In genomic region chr17:62967111-62967449, GRCh38 we compare ENCODE assay signal across 9 cellular contexts. TPM values are rescaled to one million over a fixed set of nuclear protein-coding genes. Genes with fewer than 3 reads are reported as not detected.
DNase-seq lines count a peak whose midpoint lies in the region; ATAC-seq and TF ChIP-seq lines count a peak whose summit lies in the region.
"Had no signal": no experiment of that assay in that cellular context is flagged by ENCODE, and none has a peak within 500 bp of the region (broad histone marks: within the 10 kb centered on the region; RNA-seq: fewer than 3 reads in every experiment).

No MANE protein-coding gene starts in this region.

- H2AFZ ChIP-seq in neural progenitor cell (replicated peaks), result no peak overlapping the region

- H3K27ac ChIP-seq in BLaER1, result 0 out of 2 replicates have a peak overlapping the region, but pooled peaks have one; percentile 75
- H3K27ac ChIP-seq in neural progenitor cell, result no peak overlapping the region

- H3K4me1 Mint-ChIP-seq in neural progenitor cell, result peaks cover 25% of the 10 kb centered on the region

- H4K20me1 ChIP-seq in BLaER1, result peaks cover 22% of the 10 kb centered on the region; the same call in 1 of the 2 replicates
- peaks cover 9% of the 10 kb centered on the region for H4K20me1 ChIP-seq in neural progenitor cell (ENCODE audit: low read depth)

- H3K79me2 ChIP-seq in neural progenitor cell (ENCODE audit: low read depth), result peaks cover 8% of the 10 kb centered on the region

- H3K36me3 Mint-ChIP-seq in neural progenitor cell, result no peaks in the 10 kb centered on the region

- H3K27me3 ChIP-seq in BLaER1 (no peaks in the 10 kb centered on the region), NT2/D1 (ENCODE audit: insufficient read depth, insufficient read length) (peaks cover 24% of the 10 kb centered on the region), endocrine pancreas (ENCODE audit: control insufficient read depth, insufficient read depth, low read length) (no peaks in the 10 kb centered on the region), neural progenitor cell (peaks cover 28% of the 10 kb centered on the region)

- peaks cover 10% of the 10 kb centered on the region for H3K27me3 Mint-ChIP-seq in neural progenitor cell (ENCODE audit: insufficient read depth, low read depth)

- no peak for ATAC-seq in GM19463 (IDR thresholded peaks at IDR 0.05; ENCODE audit: unreplicated experiment)

- no peak for TF ChIP-seq CTCF in neural progenitor cell (IDR thresholded peaks at IDR 0.05)

- peak overlapping the region; percentile 87 for H3K9ac ChIP-seq in BLaER1
- H3K9ac ChIP-seq in NT2/D1 (ENCODE audit: insufficient read length, low read depth), result peak overlapping the region; percentile 71
- peak overlapping the region; percentile 83 for H3K9ac ChIP-seq in endocrine pancreas (ENCODE audit: control insufficient read depth, insufficient read depth, low read length)
- H3K9ac ChIP-seq in neural progenitor cell, result no peak overlapping the region

- H3K4me1 ChIP-seq in BLaER1 (peaks cover 26% of the 10 kb centered on the region), NT2/D1 (ENCODE audit: insufficient read depth, insufficient read length) (peaks cover 5% of the 10 kb centered on the region), endocrine pancreas (ENCODE audit: control insufficient read depth, insufficient read depth, low read length) (peaks cover 22% of the 10 kb centered on the region), neural progenitor cell (peaks cover 15% of the 10 kb centered on the region)

- no peaks in the 10 kb centered on the region for H3K9me3 ChIP-seq in BLaER1
- peaks cover 6% of the 10 kb centered on the region; the same call in 1 of the 2 replicates for H3K9me3 ChIP-seq in NT2/D1 (ENCODE audit: insufficient read depth, low read length)
- H3K9me3 ChIP-seq in endocrine pancreas (ENCODE audit: control insufficient read depth, low read length), result no peaks in the 10 kb centered on the region
- peaks cover 7% of the 10 kb centered on the region for H3K9me3 ChIP-seq in neural progenitor cell (ENCODE audit: low read depth)

- peaks cover 22% of the 10 kb centered on the region for H3F3A ChIP-seq in neural progenitor cell (ENCODE audit: low read depth)

- H3K9me3 Mint-ChIP-seq in neural progenitor cell, result no peaks in the 10 kb centered on the region

- DNase-seq in NT2/D1 (ENCODE audit: low read depth, low spot score), result no peak
- DNase-seq in neural progenitor cell (ENCODE audit: low spot score), result no peak
- no peak for DNase-seq in GM19240 (ENCODE audit: insufficient read length, low spot score)
- no peak for DNase-seq in NCI-H1436 (lab: John Stamatoyannopoulos, UW)
- DNase-seq in hepatic stellate cell (ENCODE audit: low spot score), result no peak
- DNase-seq: NCI-H187 had no signal

- H3K27ac Mint-ChIP-seq in neural progenitor cell, result peak overlapping the region; percentile 24

- peak overlapping the region; percentile 95 for H3K4me3 ChIP-seq in BLaER1
- peak overlapping the region; percentile 73 for H3K4me3 ChIP-seq in NT2/D1 (ENCODE audit: insufficient read length, low read depth)
- peak overlapping the region; percentile 86 for H3K4me3 ChIP-seq in endocrine pancreas (ENCODE audit: control insufficient read depth, insufficient read depth, low read length)
- peak overlapping the region; percentile 88 for H3K4me3 ChIP-seq in neural progenitor cell

- H3K4me3 Mint-ChIP-seq in neural progenitor cell, result peak overlapping the region; percentile 92

- peak overlapping the region; percentile 82 for H3K4me2 ChIP-seq in BLaER1
- peak overlapping the region; percentile 94 for H3K4me2 ChIP-seq in neural progenitor cell

- H3K36me3 ChIP-seq in BLaER1, result no peaks in the 10 kb centered on the region
- no peaks in the 10 kb centered on the region for H3K36me3 ChIP-seq in NT2/D1 (ENCODE audit: insufficient read depth, insufficient read length, low read length)
- H3K36me3 ChIP-seq in endocrine pancreas (ENCODE audit: control insufficient read depth, insufficient read depth, low read length), result no peaks in the 10 kb centered on the region
- no peaks in the 10 kb centered on the region for H3K36me3 ChIP-seq in neural progenitor cell

RNA-seq across cellular contexts. Expression of gene TANC2, which starts 1.0 kb away (rescaled TPM):
- total RNA-seq in neural progenitor cell (ENCODE audit: low replicate concordance), result 6.0 and 8.3 TPM in 2 replicates
